Comparison of ENCODE assay signal across 15 cellular contexts in the genomic region with DNA sequence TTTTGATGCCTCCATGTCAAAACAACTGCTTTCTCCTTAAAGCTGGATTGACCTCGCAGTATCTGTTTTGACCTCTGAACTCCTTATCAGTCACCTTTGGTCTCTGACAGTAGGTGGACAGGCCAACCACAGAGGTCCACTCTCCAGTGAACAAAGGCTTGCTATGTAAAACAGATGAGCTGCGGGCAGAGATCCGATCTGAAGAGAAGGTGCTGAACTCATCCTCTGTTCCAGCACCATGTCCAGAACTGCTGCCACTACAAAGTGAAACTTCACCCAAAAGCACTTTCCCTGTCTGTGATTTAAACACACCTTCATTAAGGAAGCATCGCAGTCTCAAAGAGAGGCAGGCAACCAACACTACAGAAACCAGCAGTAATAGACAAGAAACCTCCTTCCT.
A peak's percentile ranks its signal among the peaks of the same experiment; 100 is the strongest.
DNase-seq lines count a peak whose midpoint lies in the region; ATAC-seq and TF ChIP-seq lines count a peak whose summit lies in the region.
"Had no signal": no experiment of that assay in that cellular context is flagged by ENCODE, and none has a peak within 500 bp of the region (broad histone marks: within the 10 kb centered on the region; RNA-seq: fewer than 3 reads in every experiment).

No MANE protein-coding gene starts in this region.

- H3K4me3 ChIP-seq in neutrophil (ENCODE audit: low read depth in 1 of 2, low read length in 1 of 2) = peak overlapping the region in 1 of 2 experiments; percentile 51

- H3K27ac Mint-ChIP-seq in CD4-positive, alpha-beta T cell = peak overlapping the region; percentile 89

- TF ChIP-seq CTCF in CD4-positive, alpha-beta T cell (IDR thresholded peaks at IDR 0.05) = no peak
- no peak for TF ChIP-seq CTCF in neutrophil (IDR thresholded peaks at IDR 0.05)

- peak; percentile 51 for ATAC-seq in CD4-positive, alpha-beta T cell (ENCODE audit: poor library complexity)
- ATAC-seq in SK-N-SH treated with all-trans-retinoic acid at 6 μM for 48 hours (peak; percentile 26; the same call in 1 of the 3 replicates), left ventricle myocardium superior (peak; percentile 12), HG03097 (IDR thresholded peaks at IDR 0.05; ENCODE audit: low FRiP score, unreplicated experiment) (no peak)

- no peaks in the 10 kb centered on the region for H3K9me3 ChIP-seq in CD4-positive, alpha-beta T cell (ENCODE audit: control insufficient read depth, low read length)
- no peaks in the 10 kb centered on the region for H3K9me3 ChIP-seq in neutrophil

- peaks cover 59% of the 10 kb centered on the region for H3K4me1 Mint-ChIP-seq in CD4-positive, alpha-beta T cell (ENCODE audit: low read depth)

- CTCF ChIA-PET in CD4-positive, alpha-beta T cell (lab: Charles Lee) = interaction anchor here (1.4 kb wide), 1 partner anchor 123 kb away, joined by 3 read pairs; no protein-coding TSS in a partner anchor

- no peaks in the 10 kb centered on the region for H3K27me3 ChIP-seq in CD4-positive, alpha-beta T cell (ENCODE audit: control insufficient read depth, insufficient read depth, low read length)
- no peaks in the 10 kb centered on the region for H3K27me3 ChIP-seq in neutrophil

- peak overlapping the region; percentile 42 for H3K4me3 Mint-ChIP-seq in CD4-positive, alpha-beta T cell

- peaks cover 19% of the 10 kb centered on the region for H3K36me3 ChIP-seq in neutrophil

- POLR2A ChIA-PET in CD4-positive, alpha-beta T cell (lab: Charles Lee) = interaction anchor here (0.5 to 5.6 kb wide), 3 partner anchors 13 to 123 kb away, joined by 3 to 23 read pairs (median 4); no protein-coding TSS in a partner anchor

- peaks cover 43% of the 10 kb centered on the region for H3K36me3 Mint-ChIP-seq in CD4-positive, alpha-beta T cell (ENCODE audit: low read depth)

- peak overlapping the region; percentile 23 for H3K27ac ChIP-seq in CD4-positive, alpha-beta T cell (ENCODE audit: low read depth, low read length)
- peak overlapping the region; percentile 94 for H3K27ac ChIP-seq in neutrophil

- no peaks in the 10 kb centered on the region for H3K9me3 Mint-ChIP-seq in CD4-positive, alpha-beta T cell

- intact Hi-C loops in CD4-positive, alpha-beta T cell (cut with DNase I, micrococcal nuclease) = loop anchor here in 1 of 2 experiments (2.0 to 5.0 kb wide), 2 partner anchors 13 to 33 kb away; no protein-coding TSS in a partner anchor
- intact Hi-C loops in left ventricle myocardium superior (cut with micrococcal nuclease) = no loop called here

- peaks cover 35 to 51% of the 10 kb centered on the region in 2 experiments for H3K4me1 ChIP-seq in neutrophil (ENCODE audit: control insufficient read depth in 1 of 2, insufficient read depth in 1 of 2, low read depth in 1 of 2, low read length in 1 of 2)

- H3K27me3 Mint-ChIP-seq in CD4-positive, alpha-beta T cell = no peaks in the 10 kb centered on the region

- DNase-seq in CD4-positive, alpha-beta T cell = no peak
- DNase-seq in left ventricle myocardium superior = no peak
- no peak for DNase-seq in NCI-H524 (lab: John Stamatoyannopoulos, UW)
- no peak for DNase-seq in stimulated activated CD4-positive, alpha-beta T cell treated with anti-CD3 and anti-CD28 coated beads, Interleukin-4, amount 100 ng/mL, for 1 hour
- no peak for DNase-seq in 8988T
- DNase-seq: amniotic stem cell, foreskin fibroblast, kidney, NCI-H1436 treated with DMSO at 0.1 percent for 48 hours, NCI-H524 treated with DMSO at 0.1 percent for 48 hours, occipital lobe, SHP77 had no signal

TF ChIP-seq in SK-N-SH treated with all-trans-retinoic acid at 6 μM for 48 hours, 23 proteins besides CTCF, POLR2A, EP300 and RAD21:
- TF ChIP-seq TSHZ2 (CRISPR knock-in tag; IDR thresholded peaks at IDR 0.05) (0 out of 2 replicates have a peak, but pooled peaks have one; percentile 36), ESRRG (CRISPR knock-in tag; IDR thresholded peaks at IDR 0.05) (no peak), ZNF70 (CRISPR knock-in tag; IDR thresholded peaks at IDR 0.05) (no peak), TCF4 (CRISPR knock-in tag; IDR thresholded peaks at IDR 0.05; ENCODE audit: borderline replicate concordance) (no peak; the same call in 1 of the 2 replicates)
